11 cellular contexts compared by ENCODE assay signal in genomic region chr21:14453964-14454641, GRCh38.
DNase-seq lines count a peak whose midpoint lies in the region; ATAC-seq and TF ChIP-seq lines count a peak whose summit lies in the region.
"Had no signal": no experiment of that assay in that cellular context is flagged by ENCODE, and none has a peak within 500 bp of the region (broad histone marks: within the 10 kb centered on the region; RNA-seq: fewer than 3 reads in every experiment).

No MANE protein-coding gene starts in this region.

- H3K27ac ChIP-seq in lower lobe of right lung: no peak overlapping the region
- H3K27ac ChIP-seq: SJSA1 had no signal

- H3K9ac ChIP-seq in endocrine pancreas (ENCODE audit: control insufficient read depth, insufficient read depth, low read length): no peak overlapping the region

- no peak for TF ChIP-seq CTCF in lower lobe of right lung (IDR thresholded peaks at IDR 0.05)

- intact Hi-C loops in lower lobe of right lung (cut with DNase I): no loop called here

- peak; percentile 28 for ATAC-seq in GM18511 (IDR thresholded peaks at IDR 0.05; ENCODE audit: unreplicated experiment)
- ATAC-seq in GM21576 (IDR thresholded peaks at IDR 0.05; ENCODE audit: unreplicated experiment): peak; percentile 3
- peak; percentile 3 for ATAC-seq in HG03469 (IDR thresholded peaks at IDR 0.05; ENCODE audit: unreplicated experiment)
- no peak for ATAC-seq in lower lobe of right lung

- H3K4me3 ChIP-seq in endocrine pancreas (ENCODE audit: control insufficient read depth, insufficient read depth, low read length) (peak overlapping the region; percentile 40), lower lobe of right lung (no peak overlapping the region)
- H3K4me3 ChIP-seq: SJSA1 had no signal

- H3K4me1 ChIP-seq in endocrine pancreas (ENCODE audit: control insufficient read depth, insufficient read depth, low read length) (no peaks in the 10 kb centered on the region), lower lobe of right lung (no peaks in the 10 kb centered on the region)
- H3K4me1 ChIP-seq: SJSA1 had no signal

- DNase-seq in lower lobe of right lung: no peak
- DNase-seq in NCI-H446 treated with DMSO at 0.1 percent for 48 hours (lab: John Stamatoyannopoulos, UW): no peak
- no peak for DNase-seq in NCI-H345 (lab: John Stamatoyannopoulos, UW)
- DNase-seq in NCI-H2227 treated with DMSO at 0.1 percent for 48 hours (lab: John Stamatoyannopoulos, UW): no peak
- DNase-seq: activated T-cell treated with anti-CD3 and anti-CD28 coated beads, Interleukin-2, amount 50 U/mL, for 1 hour; effector CD4-positive, alpha-beta T cell had no signal

- H3K9me3 ChIP-seq in endocrine pancreas (ENCODE audit: control insufficient read depth, low read length): no peaks in the 10 kb centered on the region
- no peaks in the 10 kb centered on the region for H3K9me3 ChIP-seq in lower lobe of right lung
- H3K9me3 ChIP-seq: SJSA1 had no signal

- H3K27me3 ChIP-seq in endocrine pancreas (ENCODE audit: control insufficient read depth, insufficient read depth, low read length): no peaks in the 10 kb centered on the region
- H3K27me3 ChIP-seq in lower lobe of right lung (ENCODE audit: low read depth): no peaks in the 10 kb centered on the region
- H3K27me3 ChIP-seq: SJSA1 had no signal

- H3K36me3 ChIP-seq in endocrine pancreas (ENCODE audit: control insufficient read depth, insufficient read depth, low read length) (no peaks in the 10 kb centered on the region), lower lobe of right lung (no peaks in the 10 kb centered on the region)
- H3K36me3 ChIP-seq: SJSA1 had no signal

Comparison
In these comparisons a context has a peak if more than half of its experiments do, and no peak if none do; other contexts are left out.
1. ATAC-seq: peak in GM18511 (single experiment), GM21576 (single experiment) and HG03469 (single experiment); none in lower lobe of right lung (0 of 2).